In the genomic region with DNA sequence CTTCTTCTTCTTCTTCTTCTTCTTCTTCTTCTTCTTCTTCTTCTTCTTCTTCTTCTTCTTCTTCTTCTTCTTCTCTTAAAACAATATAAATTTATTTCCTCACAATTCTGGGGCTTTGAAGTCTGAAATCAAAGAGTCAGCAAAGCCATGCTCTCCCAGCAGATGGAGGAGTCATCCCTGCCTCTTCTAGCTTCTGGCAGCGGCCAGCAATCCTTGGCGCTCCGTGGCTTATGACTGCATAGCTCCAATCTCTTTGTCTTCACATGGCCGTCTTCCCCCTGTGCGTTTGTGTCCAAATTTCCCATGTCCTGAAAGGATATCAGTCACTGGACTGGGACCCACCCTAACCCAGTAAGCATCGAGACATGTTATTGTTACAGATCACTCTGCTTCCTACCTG, we compare ENCODE assay signal across 19 cellular contexts. TPM values are rescaled to one million over a fixed set of nuclear protein-coding genes. Genes with fewer than 3 reads are reported as not detected.
"Had no signal": no experiment of that assay in that cellular context is flagged by ENCODE, and none has a peak within 500 bp of the region (broad histone marks: within the 10 kb centered on the region; RNA-seq: fewer than 3 reads in every experiment).

No MANE protein-coding gene starts in this region.

- DNase-seq: dermis blood vessel endothelial cell; effector CD4-positive, alpha-beta T cell; effector memory CD4-positive, alpha-beta T cell; foreskin keratinocyte; heart left ventricle; left cardiac atrium; left lung; left ventricle myocardium superior; lower lobe of right lung; mesenchymal stem cell; mucosa of descending colon; naive B cell; naive thymus-derived CD8-positive, alpha-beta T cell had no signal

RNA-seq across cellular contexts. Expression of gene KCNA1, which starts 22.9 kb away (rescaled TPM):
- total RNA-seq: endothelial cell of umbilical vein; epithelial cell of proximal tubule; fibroblast of lung; fibroblast of villous mesenchyme; foreskin keratinocyte; left cardiac atrium; left ventricle myocardium superior; lower lobe of right lung; lung microvascular endothelial cell; mesothelial cell of epicardium; naive thymus-derived CD8-positive, alpha-beta T cell had no signal
